1 cellular context compared by ENCODE assay signal in genomic region chr9:129458663-129459549, GRCh38.
A peak's percentile ranks its signal among the peaks of the same experiment; 100 is the strongest.
TF ChIP-seq lines count a peak whose summit lies in the region.

No MANE protein-coding gene starts in this region.

TF ChIP-seq in SK-N-SH, 30 proteins besides CTCF, POLR2A, EP300 and RAD21 (continued from another document):
- TF ChIP-seq, protein P1, sequence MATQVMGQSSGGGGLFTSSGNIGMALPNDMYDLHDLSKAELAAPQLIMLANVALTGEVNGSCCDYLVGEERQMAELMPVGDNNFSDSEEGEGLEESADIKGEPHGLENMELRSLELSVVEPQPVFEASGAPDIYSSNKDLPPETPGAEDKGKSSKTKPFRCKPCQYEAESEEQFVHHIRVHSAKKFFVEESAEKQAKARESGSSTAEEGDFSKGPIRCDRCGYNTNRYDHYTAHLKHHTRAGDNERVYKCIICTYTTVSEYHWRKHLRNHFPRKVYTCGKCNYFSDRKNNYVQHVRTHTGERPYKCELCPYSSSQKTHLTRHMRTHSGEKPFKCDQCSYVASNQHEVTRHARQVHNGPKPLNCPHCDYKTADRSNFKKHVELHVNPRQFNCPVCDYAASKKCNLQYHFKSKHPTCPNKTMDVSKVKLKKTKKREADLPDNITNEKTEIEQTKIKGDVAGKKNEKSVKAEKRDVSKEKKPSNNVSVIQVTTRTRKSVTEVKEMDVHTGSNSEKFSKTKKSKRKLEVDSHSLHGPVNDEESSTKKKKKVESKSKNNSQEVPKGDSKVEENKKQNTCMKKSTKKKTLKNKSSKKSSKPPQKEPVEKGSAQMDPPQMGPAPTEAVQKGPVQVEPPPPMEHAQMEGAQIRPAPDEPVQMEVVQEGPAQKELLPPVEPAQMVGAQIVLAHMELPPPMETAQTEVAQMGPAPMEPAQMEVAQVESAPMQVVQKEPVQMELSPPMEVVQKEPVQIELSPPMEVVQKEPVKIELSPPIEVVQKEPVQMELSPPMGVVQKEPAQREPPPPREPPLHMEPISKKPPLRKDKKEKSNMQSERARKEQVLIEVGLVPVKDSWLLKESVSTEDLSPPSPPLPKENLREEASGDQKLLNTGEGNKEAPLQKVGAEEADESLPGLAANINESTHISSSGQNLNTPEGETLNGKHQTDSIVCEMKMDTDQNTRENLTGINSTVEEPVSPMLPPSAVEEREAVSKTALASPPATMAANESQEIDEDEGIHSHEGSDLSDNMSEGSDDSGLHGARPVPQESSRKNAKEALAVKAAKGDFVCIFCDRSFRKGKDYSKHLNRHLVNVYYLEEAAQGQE (IDR thresholded peaks at IDR 0.05; ENCODE audit: low read depth, low read length), result no peak
- TF ChIP-seq, protein P2, sequence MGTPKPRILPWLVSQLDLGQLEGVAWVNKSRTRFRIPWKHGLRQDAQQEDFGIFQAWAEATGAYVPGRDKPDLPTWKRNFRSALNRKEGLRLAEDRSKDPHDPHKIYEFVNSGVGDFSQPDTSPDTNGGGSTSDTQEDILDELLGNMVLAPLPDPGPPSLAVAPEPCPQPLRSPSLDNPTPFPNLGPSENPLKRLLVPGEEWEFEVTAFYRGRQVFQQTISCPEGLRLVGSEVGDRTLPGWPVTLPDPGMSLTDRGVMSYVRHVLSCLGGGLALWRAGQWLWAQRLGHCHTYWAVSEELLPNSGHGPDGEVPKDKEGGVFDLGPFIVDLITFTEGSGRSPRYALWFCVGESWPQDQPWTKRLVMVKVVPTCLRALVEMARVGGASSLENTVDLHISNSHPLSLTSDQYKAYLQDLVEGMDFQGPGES (IDR thresholded peaks at IDR 0.05; ENCODE audit: low read depth, low read length), result no peak
- TF ChIP-seq YY1 (IDR thresholded peaks at IDR 0.05; ENCODE audit: low read depth), result no peak
- TF ChIP-seq POLR2AphosphoS5 (IDR thresholded peaks at IDR 0.05; ENCODE audit: low read depth, low read length), result no peak
- TF ChIP-seq NRF1 (IDR thresholded peaks at IDR 0.05; ENCODE audit: low read depth, low read length), result no peak
- peak; percentile 86 for TF ChIP-seq CHD2 (IDR thresholded peaks at IDR 0.05; ENCODE audit: low read length, partially characterized antibody)
- TF ChIP-seq NFIC (IDR thresholded peaks at IDR 0.05; ENCODE audit: borderline replicate concordance), result no peak
- TF ChIP-seq PBX3 (IDR thresholded peaks at IDR 0.05), result no peak
- no peak for TF ChIP-seq JUND (IDR thresholded peaks at IDR 0.05)
- TF ChIP-seq GABPA (IDR thresholded peaks at IDR 0.05; ENCODE audit: low read depth), result no peak
- TF ChIP-seq RFX5 (IDR thresholded peaks at IDR 0.05; ENCODE audit: low read length), result no peak
- TF ChIP-seq EZH2phosphoT487 (IDR thresholded peaks at IDR 0.05; ENCODE audit: borderline replicate concordance, low read depth), result no peak
- TF ChIP-seq TCF12 (IDR thresholded peaks at IDR 0.05), result no peak
- TF ChIP-seq SMC3 (IDR thresholded peaks at IDR 0.05; ENCODE audit: low read depth, low read length), result no peak
- TF ChIP-seq RCOR1 (IDR thresholded peaks at IDR 0.05; ENCODE audit: low read length), result no peak
- TF ChIP-seq MEF2A (IDR thresholded peaks at IDR 0.05; ENCODE audit: borderline replicate concordance, low read depth), result no peak
- TF ChIP-seq FOXJ3 (CRISPR knock-in tag; IDR thresholded peaks at IDR 0.05), result peak; percentile 82; the same call in 1 of the 2 replicates
